In genomic region chr13:42116225-42116624, GRCh38 we compare ENCODE assay signal across 19 cellular contexts.
"Had no signal": no experiment of that assay in that cellular context is flagged by ENCODE, and none has a peak within 500 bp of the region (broad histone marks: within the 10 kb centered on the region; RNA-seq: fewer than 3 reads in every experiment).

No MANE protein-coding gene starts in this region.

- H3K4me3 Mint-ChIP-seq: activated CD4-positive, alpha-beta memory T cell treated with anti-CD3 and anti-CD28 coated beads, Interleukin-2, amount 10 ng/mL, durations not matched to agents 7 days and 5 days; activated CD4-positive, alpha-beta T cell treated with anti-CD3 and anti-CD28 coated beads for 36 hours; brain; neural crest cell; T-helper 1 cell treated with Interleukin-12 subunit alpha and Interleukin-12 subunit beta and Interleukin-4 antibody, amounts not matched to agents 30 μg/mL and 1 μg/mL, for 36 hours had no signal

- H3K36me3 ChIP-seq: lower lobe of right lung, sigmoid colon, tibial artery, vagina had no signal

- H3K4me1 Mint-ChIP-seq: neural crest cell had no signal

- H3K27ac Mint-ChIP-seq: activated CD4-positive, alpha-beta memory T cell treated with anti-CD3 and anti-CD28 coated beads, Interleukin-2, amount 10 ng/mL, durations not matched to agents 7 days and 5 days; activated CD4-positive, alpha-beta T cell treated with anti-CD3 and anti-CD28 coated beads for 36 hours; activated naive CD4-positive, alpha-beta T cell treated with anti-CD3 and anti-CD28 coated beads, Interleukin-2, amount 50 U/mL, for 72 hours; brain; T-helper 1 cell treated with Interleukin-12 subunit alpha and Interleukin-12 subunit beta and Interleukin-4 antibody, amounts not matched to agents 30 μg/mL and 1 μg/mL, for 36 hours had no signal

- H3K27ac ChIP-seq: lower lobe of right lung, sigmoid colon, tibial artery, vagina had no signal

- H3K27me3 ChIP-seq: sigmoid colon, tibial artery, vagina had no signal

- H3K27me3 Mint-ChIP-seq: activated CD4-positive, alpha-beta memory T cell treated with anti-CD3 and anti-CD28 coated beads, Interleukin-2, amount 10 ng/mL, durations not matched to agents 7 days and 5 days; activated CD4-positive, alpha-beta T cell treated with anti-CD3 and anti-CD28 coated beads for 36 hours; brain had no signal

- DNase-seq: activated CD4-positive, alpha-beta memory T cell treated with anti-CD3 and anti-CD28 coated beads, Interleukin-2, amount 10 ng/mL, durations not matched to agents 7 days and 5 days; activated CD4-positive, alpha-beta T cell treated with anti-CD3 and anti-CD28 coated beads for 36 hours; activated gamma-delta T cell; activated T-cell treated with anti-CD3 and anti-CD28 coated beads, Interleukin-2, amount 50 U/mL, for 48 hours; amygdala; erythroblast; foreskin fibroblast; head of caudate nucleus; lower lobe of right lung; midbrain; sigmoid colon; stimulated activated CD4-positive, alpha-beta T cell treated with anti-CD3 and anti-CD28 coated beads, Interleukin-12 subunit alpha, Interleukin-12 subunit beta, amount 100 ng/mL, for 4 hours; stimulated activated CD4-positive, alpha-beta T cell treated with anti-CD3 and anti-CD28 coated beads, Interleukin-2, amount 100 ng/mL, for 24 hours; tibial artery had no signal

- H3K9me3 Mint-ChIP-seq: activated CD4-positive, alpha-beta memory T cell treated with anti-CD3 and anti-CD28 coated beads, Interleukin-2, amount 10 ng/mL, durations not matched to agents 7 days and 5 days; activated naive CD4-positive, alpha-beta T cell treated with anti-CD3 and anti-CD28 coated beads, Interleukin-2, amount 50 U/mL, for 72 hours; brain; neural crest cell; T-helper 1 cell treated with Interleukin-12 subunit alpha and Interleukin-12 subunit beta and Interleukin-4 antibody, amounts not matched to agents 30 μg/mL and 1 μg/mL, for 36 hours had no signal

- ATAC-seq: activated CD4-positive, alpha-beta T cell treated with anti-CD3 and anti-CD28 coated beads for 36 hours; activated naive CD4-positive, alpha-beta T cell treated with anti-CD3 and anti-CD28 coated beads, Interleukin-2, amount 50 U/mL, for 72 hours; lower lobe of right lung had no signal

- H3K4me3 ChIP-seq: lower lobe of right lung, sigmoid colon, tibial artery, vagina had no signal

- H3K9me3 ChIP-seq: lower lobe of right lung, sigmoid colon, tibial artery, vagina had no signal

- H3K4me1 ChIP-seq: vagina had no signal
